1 cellular context compared by ENCODE assay signal in genomic region chr14:31142455-31143087, GRCh38.
TF ChIP-seq lines count a peak whose summit lies in the region.

No MANE protein-coding gene starts in this region.

TF ChIP-seq in GM12878, 131 proteins besides CTCF, POLR2A, EP300 and RAD21 (continued from another document):
- TF ChIP-seq SIN3A (IDR thresholded peaks at IDR 0.05; ENCODE audit: low read depth, low read length) (no peak), RB1 (IDR thresholded peaks at IDR 0.05; ENCODE audit: borderline replicate concordance) (no peak), SP1 (IDR thresholded peaks at IDR 0.05; ENCODE audit: low read depth, low read length) (no peak), USF1 (IDR thresholded peaks at IDR 0.05; ENCODE audit: borderline replicate concordance, extremely low read length, insufficient read depth, low read depth, low read length) (no peak)
